Comparison of ENCODE assay signal across 1 cellular context in genomic region chr2:111178730-111179405, GRCh38.
TF ChIP-seq lines count a peak whose summit lies in the region.

No MANE protein-coding gene starts in this region.

TF ChIP-seq in HepG2, 621 proteins besides CTCF, POLR2A, EP300 and RAD21 (continued from another document and continues in another):
- TF ChIP-seq PRDM15 (CRISPR knock-in tag; IDR thresholded peaks at IDR 0.05) (no peak), ZNF710 (CRISPR knock-in tag; IDR thresholded peaks at IDR 0.05; ENCODE audit: borderline replicate concordance) (peak; percentile 75; the same call in 1 of the 2 replicates), U2AF2 (IDR thresholded peaks at IDR 0.05; ENCODE audit: low read depth, low read length) (no peak), ZNF543 (CRISPR knock-in tag; IDR thresholded peaks at IDR 0.05) (peak; percentile 84), ZNF180 (CRISPR knock-in tag; IDR thresholded peaks at IDR 0.05; ENCODE audit: borderline replicate concordance, low read depth) (no peak), CREM (IDR thresholded peaks at IDR 0.05) (peak; percentile 58), CREM (CRISPR knock-in tag; IDR thresholded peaks at IDR 0.05) (no peak), ZC3H13 (CRISPR knock-in tag; IDR thresholded peaks at IDR 0.05) (no peak), NCOA2 (CRISPR knock-in tag; IDR thresholded peaks at IDR 0.05) (peak; percentile 28; the same call in 1 of the 2 replicates), ZNF451 (CRISPR knock-in tag; IDR thresholded peaks at IDR 0.05) (0 out of 2 replicates have a peak, but pooled peaks have one; percentile 38), ZNF333 (CRISPR knock-in tag; IDR thresholded peaks at IDR 0.05; ENCODE audit: borderline replicate concordance) (0 out of 2 replicates have a peak, but pooled peaks have one; percentile 47), YEATS2 (CRISPR knock-in tag; IDR thresholded peaks at IDR 0.05; ENCODE audit: borderline replicate concordance) (peak; percentile 22; the same call in 1 of the 2 replicates), CERS6 (CRISPR knock-in tag; IDR thresholded peaks at IDR 0.05) (no peak), SSRP1 (CRISPR knock-in tag; IDR thresholded peaks at IDR 0.05) (no peak), TEF (CRISPR knock-in tag; IDR thresholded peaks at IDR 0.05) (no peak), ZNF639 (CRISPR knock-in tag; conservative IDR thresholded peaks at IDR 0.05) (0 out of 2 replicates have a peak, but pooled peaks have one; percentile 33), CREBL2 (CRISPR knock-in tag; IDR thresholded peaks at IDR 0.05; ENCODE audit: borderline replicate concordance) (no peak), REST (IDR thresholded peaks at IDR 0.05; ENCODE audit: borderline replicate concordance in 1 of 2, low read depth in 1 of 2, low read length in 2 of 2) (no peak; a peak in 1 of 4 replicates), ZNF280D (CRISPR knock-in tag; IDR thresholded peaks at IDR 0.05) (0 out of 2 replicates have a peak, but pooled peaks have one; percentile 73), HES4 (CRISPR knock-in tag; IDR thresholded peaks at IDR 0.05; ENCODE audit: borderline replicate concordance) (no peak), MXD4 (CRISPR knock-in tag; IDR thresholded peaks at IDR 0.05) (no peak), MZF1 (CRISPR knock-in tag; IDR thresholded peaks at IDR 0.05; ENCODE audit: borderline replicate concordance) (peak; percentile 79; the same call in 1 of the 2 replicates), TAF1 (CRISPR knock-in tag; IDR thresholded peaks at IDR 0.05) (no peak; the same call in 1 of the 2 replicates), PHF21A (CRISPR knock-in tag; IDR thresholded peaks at IDR 0.05) (no peak; the same call in 1 of the 2 replicates), ZNF619 (CRISPR knock-in tag; IDR thresholded peaks at IDR 0.05) (no peak), KDM2A (CRISPR knock-in tag; IDR thresholded peaks at IDR 0.05; ENCODE audit: borderline replicate concordance, low read depth) (peak; percentile 41; the same call in 1 of the 2 replicates), CENPT (CRISPR knock-in tag; IDR thresholded peaks at IDR 0.05; ENCODE audit: low read depth) (no peak), ZNF33A (CRISPR knock-in tag; IDR thresholded peaks at IDR 0.05; ENCODE audit: borderline replicate concordance) (0 out of 2 replicates have a peak, but pooled peaks have one; percentile 75), ZNF850 (CRISPR knock-in tag; conservative IDR thresholded peaks at IDR 0.05) (no peak), RXRA (CRISPR knock-in tag; IDR thresholded peaks at IDR 0.05) (peak; percentile 82), ZBTB4 (CRISPR knock-in tag; IDR thresholded peaks at IDR 0.05; ENCODE audit: borderline replicate concordance) (no peak; the same call in 1 of the 2 replicates), RORA (CRISPR knock-in tag; IDR thresholded peaks at IDR 0.05) (no peak), FOSL2 (CRISPR knock-in tag; IDR thresholded peaks at IDR 0.05) (peak; percentile 83), ATF7-NPFF (CRISPR knock-in tag; IDR thresholded peaks at IDR 0.05; ENCODE audit: low read depth) (no peak), ZKSCAN8 (CRISPR knock-in tag; IDR thresholded peaks at IDR 0.05; ENCODE audit: borderline replicate concordance) (no peak), NCOR1 (IDR thresholded peaks at IDR 0.05; ENCODE audit: borderline replicate concordance, low read length) (peak; percentile 81), ZNF781 (CRISPR knock-in tag; IDR thresholded peaks at IDR 0.05; ENCODE audit: borderline replicate concordance, not compliant biosample characterization) (peak; percentile 82)
